13 cellular contexts compared by ENCODE assay signal in genomic region chr17:33511670-33512069, GRCh38.
"Had no signal": no experiment of that assay in that cellular context is flagged by ENCODE, and none has a peak within 500 bp of the region (broad histone marks: within the 10 kb centered on the region; RNA-seq: fewer than 3 reads in every experiment).

No MANE protein-coding gene starts in this region.

- DNase-seq: activated CD8-positive, alpha-beta memory T cell treated with anti-CD3 and anti-CD28 coated beads, Interleukin-2, amount 50 U/mL, for 4 hours; activated naive CD4-positive, alpha-beta T cell treated with anti-CD3 and anti-CD28 coated beads, Interleukin-2, amount 50 U/mL, for 16 hours; amniotic stem cell; effector memory CD4-positive, alpha-beta T cell; kidney glomerular epithelial cell had no signal

- H3K27ac Mint-ChIP-seq: brain, WTC11 had no signal

- H3K4me1 ChIP-seq: tibial nerve had no signal

- H3K36me3 ChIP-seq: gastroesophageal sphincter, tibial nerve had no signal

- H3K4me3 ChIP-seq: gastroesophageal sphincter, hepatocyte, smooth muscle cell, tibial nerve had no signal

- H3K27ac ChIP-seq: epithelial cell of prostate, gastroesophageal sphincter, hepatocyte, tibial nerve had no signal

- ATAC-seq: gastroesophageal sphincter, WTC11 had no signal

- H3K27me3 ChIP-seq: hepatocyte, tibial nerve had no signal

- H3K36me3 Mint-ChIP-seq: brain, WTC11 had no signal

- H3K4me3 Mint-ChIP-seq: brain; central memory CD8-positive, alpha-beta T cell; WTC11 had no signal

- H3K4me1 Mint-ChIP-seq: brain had no signal
